In the genomic region with DNA sequence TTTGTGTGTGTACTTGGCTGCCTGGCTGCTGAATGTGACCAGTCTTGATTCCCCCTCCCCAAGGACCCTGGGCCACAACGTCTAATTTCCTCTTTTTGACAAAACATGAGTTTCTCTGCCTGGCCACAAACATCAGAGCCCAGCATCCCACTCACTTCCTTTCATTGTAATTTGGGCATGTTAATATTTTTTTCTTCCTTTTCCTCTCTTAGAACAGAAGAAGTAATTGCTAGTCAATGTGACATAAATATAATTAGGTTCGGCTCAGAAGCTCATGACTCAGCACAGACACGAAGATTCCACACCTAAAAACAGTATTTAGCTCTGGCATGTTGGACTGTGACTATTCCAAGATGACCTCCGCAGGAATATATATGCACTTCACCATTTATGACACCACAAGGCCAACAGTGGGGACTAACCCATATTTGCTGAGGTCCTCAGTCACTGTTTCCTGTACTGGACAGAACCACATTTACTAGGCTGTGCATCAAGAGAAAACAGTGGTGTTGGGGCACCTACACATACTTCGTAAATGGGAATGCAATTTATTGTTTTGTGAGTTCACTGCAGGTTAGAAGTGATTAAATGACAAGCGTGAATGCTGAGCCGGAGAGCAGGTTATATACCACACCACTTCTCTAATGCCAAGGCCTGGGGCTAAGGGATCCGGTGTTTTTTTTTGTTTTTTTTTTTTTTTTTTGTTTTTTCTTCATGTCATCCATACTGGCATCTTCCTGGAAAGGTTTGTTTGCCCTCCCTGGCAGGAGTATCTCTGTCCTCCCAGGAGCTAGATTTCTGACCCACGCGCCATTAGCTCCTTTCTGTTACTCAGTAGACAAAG, we compare ENCODE assay signal across 8 cellular contexts. TPM values are rescaled to one million over a fixed set of nuclear protein-coding genes. Genes with fewer than 3 reads are reported as not detected.
DNase-seq lines count a peak whose midpoint lies in the region; ATAC-seq and TF ChIP-seq lines count a peak whose summit lies in the region.

No MANE protein-coding gene starts in this region.

- no peaks in the 10 kb centered on the region for H3K9me3 ChIP-seq in PC-9 (ENCODE audit: insufficient read depth, low read depth)
- no peaks in the 10 kb centered on the region for H3K9me3 ChIP-seq in endodermal cell (ENCODE audit: control insufficient read depth, low read length)

- no peaks in the 10 kb centered on the region for H3K9me3 Mint-ChIP-seq in endodermal cell

- BruUV-seq in PC-9 (replicated peaks; lab: Mats Ljungman, UMichigan): TSS peak; percentile 28

- H3K27me3 Mint-ChIP-seq in endodermal cell (ENCODE audit: insufficient read depth): peaks cover 12% of the 10 kb centered on the region

- peaks cover 74% of the 10 kb centered on the region for H3K4me1 ChIP-seq in PC-9 (replicated peaks; ENCODE audit: insufficient read depth)
- peaks cover 9% of the 10 kb centered on the region for H3K4me1 ChIP-seq in endodermal cell (ENCODE audit: control insufficient read depth, insufficient read depth, low read length)

- no peaks in the 10 kb centered on the region for H4K20me1 ChIP-seq in PC-9 (ENCODE audit: insufficient read depth)

- 89 to 91% methylated on average over 6 to 10 of the region's 10 CpGs for WGBS in endodermal cell (ENCODE audit: insufficient coverage in 1 of 2, insufficient read length in 1 of 2), 2 experiments

- POLR2A ChIA-PET in PC-9 (lab: Charles Lee; ENCODE audit: unreplicated experiment): interaction anchor here (0.5 to 5.4 kb wide), 14 partner anchors 36 to 1853 kb away, joined by 3 to 50 read pairs (median 13); partner anchors contain the start of gene EMP1

- ATAC-seq in HG03565 (IDR thresholded peaks at IDR 0.05; ENCODE audit: unreplicated experiment): no peak
- no peak for ATAC-seq in GM19397 (IDR thresholded peaks at IDR 0.05; ENCODE audit: unreplicated experiment)
- no peak for ATAC-seq in GM21717 (IDR thresholded peaks at IDR 0.05; ENCODE audit: unreplicated experiment)

- H3K9ac ChIP-seq in endodermal cell (ENCODE audit: extremely low read depth, low read length, poor library complexity, severe bottlenecking): no peak overlapping the region

- H3F3A ChIP-seq in PC-9 (ENCODE audit: insufficient read depth, low read depth): peaks cover 63% of the 10 kb centered on the region

- H2AFZ ChIP-seq in PC-9: no peak overlapping the region

- no peak overlapping the region for H3K4me3 Mint-ChIP-seq in endodermal cell

- CTCF ChIA-PET in PC-9 (lab: Charles Lee): interaction anchor here (0.5 to 2.1 kb wide), 5 partner anchors 36 to 1084 kb away, joined by 3 to 12 read pairs (median 5); no protein-coding TSS in a partner anchor

- H3K9me2 ChIP-seq in PC-9 (ENCODE audit: insufficient read depth): no peaks in the 10 kb centered on the region

- peaks cover 34% of the 10 kb centered on the region for H3K4me1 Mint-ChIP-seq in endodermal cell

- peak overlapping the region; percentile 95 for H3K4me2 ChIP-seq in PC-9

- H3K4me3 ChIP-seq in PC-9 (peak overlapping the region; percentile 13; the same call in 1 of the 2 replicates), endodermal cell (ENCODE audit: low read length) (no peak overlapping the region)

- H3K27me3 ChIP-seq in PC-9 (ENCODE audit: insufficient read depth, low read depth) (no peaks in the 10 kb centered on the region), endodermal cell (ENCODE audit: control insufficient read depth, insufficient read depth, low read length, poor library complexity, severe bottlenecking) (no peaks in the 10 kb centered on the region)

- no peaks in the 10 kb centered on the region for H3K36me3 ChIP-seq in PC-9 (ENCODE audit: low read depth)
- H3K36me3 ChIP-seq in endodermal cell (ENCODE audit: control insufficient read depth, insufficient read depth, low read length): no peaks in the 10 kb centered on the region

- peaks cover 7% of the 10 kb centered on the region; the same call in 1 of the 2 replicates for H3K79me2 ChIP-seq in PC-9 (ENCODE audit: low read depth)

- H3K27ac ChIP-seq in PC-9 (peak overlapping the region; percentile 97), endodermal cell (ENCODE audit: low read depth, low read length) (no peak overlapping the region)

- TF ChIP-seq CTCF in PC-9 (conservative IDR thresholded peaks at IDR 0.05) (no peak; the same call in 1 of the 2 replicates), endodermal cell (conservative IDR thresholded peaks at IDR 0.05) (no peak)

- peak overlapping the region; percentile 1 for H3K27ac Mint-ChIP-seq in endodermal cell

- DNase-seq in GF-D8 (lab: John Stamatoyannopoulos, UW): peak; percentile 47
- DNase-seq in PC-9: peak; percentile 34 to 67
- no peak for DNase-seq in endodermal cell
- DNase-seq in retina: peak; percentile 23
- no peak for DNase-seq in 8988T

- intact Hi-C loops in PC-9 (cut with micrococcal nuclease; ENCODE audit: unreplicated experiment): loop anchor here (2.0 to 10.0 kb wide), 5 partner anchors 204 to 1068 kb away; partner anchors contain the start of genes CDKN1B and GPRC5A

- H3K36me3 Mint-ChIP-seq in endodermal cell (ENCODE audit: low read depth): no peaks in the 10 kb centered on the region

RNA-seq across cellular contexts. Expression of gene GSG1, which starts 4.2 kb away (rescaled TPM):
- 0.41 TPM in 1 of 2 replicates, not detected in the other for total RNA-seq in PC-9 (2021)
- total RNA-seq in endodermal cell: under 1 TPM in 1 of 2 donors, not detected in 1; 0.31 TPM
- 0.32 TPM for polyA plus RNA-seq in endodermal cell (2013, experiment 1 of 2)
- polyA plus RNA-seq in endodermal cell (2013, experiment 2 of 2): 0.12 TPM

RNA-seq across cellular contexts. Expression of gene FAM234B, which starts 55.1 kb away (rescaled TPM):
- total RNA-seq in PC-9 (2021) (7.3 and 7.5 TPM in 2 replicates), endodermal cell (10 to 100 TPM; 20.8 to 32.0 TPM)
- polyA plus RNA-seq in endodermal cell (2013, experiment 1 of 2): 21.3 TPM
- polyA plus RNA-seq in endodermal cell (2013, experiment 2 of 2): 18.6 TPM

Comparison
In these comparisons a context has a peak if more than half of its experiments do, and no peak if none do; other contexts are left out.
1. DNase-seq: peak in GF-D8 (single experiment), PC-9 (2 of 2) and retina (single experiment); none in endodermal cell (single experiment) and 8988T (single experiment).